Comparison of ENCODE assay signal across 13 cellular contexts in genomic region chr11:3971756-3972404, GRCh38.
DNase-seq lines count a peak whose midpoint lies in the region; ATAC-seq and TF ChIP-seq lines count a peak whose summit lies in the region.
"Had no signal": no experiment of that assay in that cellular context is flagged by ENCODE, and none has a peak within 500 bp of the region (broad histone marks: within the 10 kb centered on the region; RNA-seq: fewer than 3 reads in every experiment).

No MANE protein-coding gene starts in this region.

- H3K9me3 ChIP-seq in CD8-positive, alpha-beta T cell (ENCODE audit: low read length), result no peaks in the 10 kb centered on the region
- no peaks in the 10 kb centered on the region for H3K9me3 ChIP-seq in Karpas-422 (ENCODE audit: low read length)
- H3K9me3 ChIP-seq in mammary epithelial cell (replicated peaks; ENCODE audit: insufficient read depth, low read length), result no peaks in the 10 kb centered on the region
- H3K9me3 ChIP-seq in mesenchymal stem cell (ENCODE audit: control insufficient read depth, low read length), result no peaks in the 10 kb centered on the region
- H3K9me3 ChIP-seq in Peyer's patch, result no peaks in the 10 kb centered on the region
- no peaks in the 10 kb centered on the region for H3K9me3 ChIP-seq in stomach

- H3K27me3 Mint-ChIP-seq in CD8-positive, alpha-beta T cell (ENCODE audit: low read depth), result no peaks in the 10 kb centered on the region

- no peak overlapping the region for H2BK5ac ChIP-seq in mesenchymal stem cell (ENCODE audit: low read depth, low read length, poor library complexity, severe bottlenecking)

- H3K4me3 Mint-ChIP-seq in CD8-positive, alpha-beta T cell, result no peak overlapping the region

- H3K79me2 ChIP-seq in Karpas-422 (ENCODE audit: low read length), result no peaks in the 10 kb centered on the region
- peaks cover 13% of the 10 kb centered on the region for H3K79me2 ChIP-seq in mammary epithelial cell (ENCODE audit: insufficient read depth, low read length)

- TF ChIP-seq POLR2A in Peyer's patch (IDR thresholded peaks at IDR 0.05), result no peak
- no peak for TF ChIP-seq POLR2A in stomach (IDR thresholded peaks at IDR 0.05)

- peak; percentile 52 for ATAC-seq in CD8-positive, alpha-beta T cell

- CTCF ChIA-PET in CD8-positive, alpha-beta T cell (lab: Charles Lee), result interaction anchor here (1.5 kb wide), 1 partner anchor 117 kb away, joined by 5 read pairs; the partner anchor contains the start of gene STIM1
- CTCF ChIA-PET in mammary epithelial cell (lab: Charles Lee; ENCODE audit: low non-redundant PET), result no interaction called here

- no TSS peak for BruUV-seq in mammary epithelial cell (replicated peaks; lab: Mats Ljungman, UMichigan)

- dilution Hi-C loops in mammary epithelial cell (cut with HindIII; ENCODE audit: low sequenced_read_pairs), result no loop called here

- intact Hi-C loops in CD8-positive, alpha-beta T cell (cut with DNase I, micrococcal nuclease), result loop anchor here in 1 of 2 experiments (5.0 kb wide), 1 partner anchor 35 kb away; no protein-coding TSS in a partner anchor
- intact Hi-C loops in mammary epithelial cell (cut with micrococcal nuclease), result no loop called here
- intact Hi-C loops in stomach (cut with DNase I; ENCODE audit: low total_unique reads), result no loop called here

- in situ Hi-C loops in mammary epithelial cell (cut with MboI; ENCODE audit: low sequenced_read_pairs in 2 of 2), result loop anchor here in 1 of 2 donors (25.0 kb wide), 1 partner anchor 110 kb away; the partner anchor contains the start of gene STIM1

- no peak overlapping the region for H3K27ac ChIP-seq in CD8-positive, alpha-beta T cell (ENCODE audit: low read depth, low read length)
- H3K27ac ChIP-seq in Karpas-422 (ENCODE audit: low read length), result no peak overlapping the region
- H3K27ac ChIP-seq in mammary epithelial cell (ENCODE audit: insufficient read depth, low read depth, low read length), result no peak overlapping the region
- no peak overlapping the region for H3K27ac ChIP-seq in mesenchymal stem cell (ENCODE audit: low read length, poor library complexity, severe bottlenecking)
- H3K27ac ChIP-seq in Peyer's patch, result no peak overlapping the region
- H3K27ac ChIP-seq in stomach, result no peak overlapping the region
- H3K27ac ChIP-seq: SK-N-MC had no signal

- H3K9me3 Mint-ChIP-seq in CD8-positive, alpha-beta T cell, result no peaks in the 10 kb centered on the region

- H3K4ac ChIP-seq in mesenchymal stem cell (ENCODE audit: low read depth in 1 of 2, low read length in 2 of 2), result no peak overlapping the region

- POLR2A ChIA-PET in CD8-positive, alpha-beta T cell (lab: Charles Lee), result no interaction called here

- no peak overlapping the region for H2BK12ac ChIP-seq in mesenchymal stem cell (ENCODE audit: low read length in 2 of 2)

- peak overlapping the region; percentile 7 for H3K27ac Mint-ChIP-seq in CD8-positive, alpha-beta T cell

- H3K4me3 ChIP-seq in CD8-positive, alpha-beta T cell (ENCODE audit: low read depth, low read length), result no peak overlapping the region
- H3K4me3 ChIP-seq in Karpas-422 (ENCODE audit: low read length), result no peak overlapping the region
- no peak overlapping the region for H3K4me3 ChIP-seq in mammary epithelial cell (replicated peaks in 1 of 3; ENCODE audit: insufficient read depth in 1 of 3, low read depth in 2 of 3, low read length in 3 of 3)
- H3K4me3 ChIP-seq in mesenchymal stem cell (ENCODE audit: insufficient read depth in 1 of 2, low read depth in 1 of 2, low read length in 2 of 2), result no peak overlapping the region
- H3K4me3 ChIP-seq in Peyer's patch, result no peak overlapping the region
- H3K4me3 ChIP-seq in stomach, result no peak overlapping the region
- H3K4me3 ChIP-seq: SK-N-MC, smooth muscle cell had no signal

- H3K4me1 ChIP-seq in CD8-positive, alpha-beta T cell (ENCODE audit: insufficient read depth, low read length), result peaks cover 39% of the 10 kb centered on the region
- no peaks in the 10 kb centered on the region for H3K4me1 ChIP-seq in Karpas-422 (ENCODE audit: low read length)
- no peaks in the 10 kb centered on the region for H3K4me1 ChIP-seq in mammary epithelial cell (ENCODE audit: insufficient read depth, low read length)
- no peaks in the 10 kb centered on the region for H3K4me1 ChIP-seq in mesenchymal stem cell (ENCODE audit: control insufficient read depth, insufficient read depth, low read depth, low read length)
- no peaks in the 10 kb centered on the region for H3K4me1 ChIP-seq in Peyer's patch
- peaks cover 0 to 28% (median 9%) of the 10 kb centered on the region in 4 donors for H3K4me1 ChIP-seq in stomach

- peaks cover 22% of the 10 kb centered on the region for H3K79me1 ChIP-seq in mesenchymal stem cell (replicated peaks; ENCODE audit: low read length, poor library complexity, severe bottlenecking)

- no peak for TF ChIP-seq EP300 in stomach (IDR thresholded peaks at IDR 0.05)

- WGBS in mammary epithelial cell (ENCODE audit: low coverage, missing lambda C conversion rate), result 77% methylated on average over 2 of the region's 2 CpGs
- 100% methylated on average over 1 of the region's 2 CpGs for WGBS in mesenchymal stem cell
- 72 to 89% (median 77%) methylated on average over 2 of the region's 2 CpGs for WGBS in stomach, 5 donors

- H4K20me1 ChIP-seq in Karpas-422 (ENCODE audit: insufficient read depth, low read depth, low read length) (no peaks in the 10 kb centered on the region), mammary epithelial cell (ENCODE audit: insufficient read depth, low read length) (no peaks in the 10 kb centered on the region)

- no peak overlapping the region for H4K91ac ChIP-seq in mesenchymal stem cell (ENCODE audit: low read length)

- no peaks in the 10 kb centered on the region for H3K27me3 ChIP-seq in CD8-positive, alpha-beta T cell (ENCODE audit: insufficient read depth, low read length)
- H3K27me3 ChIP-seq in Karpas-422 (ENCODE audit: low read length), result no peaks in the 10 kb centered on the region
- no peaks in the 10 kb centered on the region for H3K27me3 ChIP-seq in mammary epithelial cell (ENCODE audit: insufficient read depth, low read length)
- H3K27me3 ChIP-seq in mesenchymal stem cell (ENCODE audit: control insufficient read depth in 1 of 2, insufficient read depth in 1 of 2, low read length in 2 of 2), result no peaks in the 10 kb centered on the region
- H3K27me3 ChIP-seq in Peyer's patch, result no peaks in the 10 kb centered on the region
- no peaks in the 10 kb centered on the region for H3K27me3 ChIP-seq in stomach

- H3K36me3 Mint-ChIP-seq in CD8-positive, alpha-beta T cell, result peaks cover 55% of the 10 kb centered on the region

- H3K4me1 Mint-ChIP-seq in CD8-positive, alpha-beta T cell (ENCODE audit: low read depth), result peaks cover 70% of the 10 kb centered on the region

- DNase-seq in CD8-positive, alpha-beta T cell, result no peak
- DNase-seq in Karpas-422 (peak; percentile 63), mammary epithelial cell (peak; percentile 26), mesenchymal stem cell (peak; percentile 53), Peyer's patch (no peak), stomach (no peak), occipital lobe (lab: John Stamatoyannopoulos, UW) (no peak)
- no peak for DNase-seq in stimulated activated naive CD4-positive, alpha-beta T cell treated with Interleukin-2 at 50 U/mL for 16 hours (lab: John Stamatoyannopoulos, UW)
- DNase-seq: activated CD4-positive, alpha-beta T cell treated with anti-CD3 and anti-CD28 coated beads for 48 hours; effector CD4-positive, alpha-beta T cell; NCI-H524 had no signal

- no peak overlapping the region for H3K23ac ChIP-seq in mesenchymal stem cell (ENCODE audit: low read length in 2 of 2)

- no peak overlapping the region for H4K8ac ChIP-seq in mesenchymal stem cell (ENCODE audit: low read length)

- no peak for TF ChIP-seq CTCF in CD8-positive, alpha-beta T cell (IDR thresholded peaks at IDR 0.05)
- TF ChIP-seq CTCF in mammary epithelial cell (conservative IDR thresholded peaks at IDR 0.05 in 1 of 2, IDR thresholded peaks at IDR 0.05 in 1 of 2; ENCODE audit: extremely low read depth in 1 of 2, insufficient read depth in 1 of 2, low read depth in 1 of 2, low read length in 2 of 2), result peak; percentile 15 to 27
- peak in 1 of 6 experiments; percentile 12 for TF ChIP-seq CTCF in Peyer's patch (IDR thresholded peaks at IDR 0.05)
- no peak for TF ChIP-seq CTCF in stomach (IDR thresholded peaks at IDR 0.05)

- no peak overlapping the region for H2AK5ac ChIP-seq in mesenchymal stem cell (ENCODE audit: low read length, severe bottlenecking)

- H3K14ac ChIP-seq in mesenchymal stem cell (ENCODE audit: low read length in 2 of 2), result no peak overlapping the region

- H2AFZ ChIP-seq in Karpas-422 (ENCODE audit: low read length), result no peak overlapping the region
- H2AFZ ChIP-seq in mammary epithelial cell (ENCODE audit: low read depth, low read length), result no peak overlapping the region
- H2AFZ ChIP-seq in mesenchymal stem cell (ENCODE audit: low read depth, low read length), result no peak overlapping the region

- H2BK15ac ChIP-seq in mesenchymal stem cell (ENCODE audit: low read depth, poor library complexity, severe bottlenecking), result no peak overlapping the region

- H3K9ac ChIP-seq in Karpas-422 (ENCODE audit: low read length), result no peak overlapping the region
- H3K9ac ChIP-seq in mammary epithelial cell (ENCODE audit: insufficient read depth, low read length), result no peak overlapping the region
- H3K9ac ChIP-seq in mesenchymal stem cell (ENCODE audit: low read length), result no peak overlapping the region

- H3K36me3 ChIP-seq in CD8-positive, alpha-beta T cell (ENCODE audit: insufficient read depth, low read length), result peaks cover 10% of the 10 kb centered on the region
- H3K36me3 ChIP-seq in Karpas-422 (ENCODE audit: insufficient read depth, low read length), result no peaks in the 10 kb centered on the region
- no peaks in the 10 kb centered on the region for H3K36me3 ChIP-seq in mammary epithelial cell (ENCODE audit: insufficient read depth, low read length)
- H3K36me3 ChIP-seq in mesenchymal stem cell (ENCODE audit: control insufficient read depth in 1 of 2, insufficient read depth in 2 of 2, low read depth in 1 of 2, low read length in 2 of 2), result peaks cover 2 to 6% of the 10 kb centered on the region in 2 experiments
- H3K36me3 ChIP-seq in Peyer's patch, result peaks cover 0 to 10% (median 0%) of the 10 kb centered on the region in 3 donors
- H3K36me3 ChIP-seq in stomach, result peaks cover 0 to 10% (median 8%) of the 10 kb centered on the region in 4 donors

- H3K4me2 ChIP-seq in Karpas-422 (ENCODE audit: low read depth, low read length, poor library complexity, severe bottlenecking) (no peak overlapping the region), mammary epithelial cell (ENCODE audit: insufficient read depth, low read depth, low read length) (no peak overlapping the region), mesenchymal stem cell (ENCODE audit: low read length, poor library complexity, severe bottlenecking) (no peak overlapping the region)
- H3K4me2 ChIP-seq: smooth muscle cell had no signal

- no peak overlapping the region for H3K18ac ChIP-seq in mesenchymal stem cell (ENCODE audit: low read depth in 1 of 2, low read length in 2 of 2)

- H3K9me2 ChIP-seq in Karpas-422 (replicated peaks; ENCODE audit: insufficient read depth, low read length), result no peaks in the 10 kb centered on the region

- no peak overlapping the region for H2BK120ac ChIP-seq in mesenchymal stem cell (ENCODE audit: low read depth, low read length)

Comparison
In these comparisons a context has a peak if more than half of its experiments do, and no peak if none do; other contexts are left out.
1. DNase-seq: peak in Karpas-422 (single experiment), mammary epithelial cell (single experiment) and mesenchymal stem cell (single experiment); none in CD8-positive, alpha-beta T cell (0 of 7), stimulated activated naive CD4-positive, alpha-beta T cell treated with Interleukin-2 at 50 U/mL for 16 hours (single experiment), Peyer's patch (0 of 3), stomach (single experiment) and occipital lobe (single experiment).
2. CTCF ChIP-seq: peak in mammary epithelial cell (2 of 2); none in CD8-positive, alpha-beta T cell (single experiment) and stomach (0 of 7).